ENCODE assay signal across 8 cellular contexts in genomic region chr11:129388824-129389223, GRCh38. TPM values are rescaled to one million over a fixed set of nuclear protein-coding genes. Genes with fewer than 3 reads are reported as not detected.
"Had no signal": no experiment of that assay in that cellular context is flagged by ENCODE, and none has a peak within 500 bp of the region (broad histone marks: within the 10 kb centered on the region; RNA-seq: fewer than 3 reads in every experiment).

No MANE protein-coding gene starts in this region.

- H3K36me3 ChIP-seq: HAP-1 had no signal

- ATAC-seq: HCT116, K562 had no signal

- H3K27ac ChIP-seq: GM23248 had no signal

- DNase-seq: GM23248, GOT3, H7, IMR-90 had no signal

- H3K4me3 ChIP-seq: GM23248, HAP-1, K562 had no signal

- H3K9me3 ChIP-seq: HAP-1 had no signal

- H3K4me1 ChIP-seq: HAP-1 had no signal

RNA-seq across cellular contexts. Expression of gene BARX2, which starts 13.2 kb away (rescaled TPM):
- total RNA-seq: GM23248, H4, H7, IMR-90, K562 had no signal
